In genomic region chr9:89606567-89607311, GRCh38 we compare ENCODE assay signal across 1 cellular context.
TF ChIP-seq lines count a peak whose summit lies in the region.

No MANE protein-coding gene starts in this region.

TF ChIP-seq in K562, 482 proteins besides CTCF, POLR2A, EP300 and RAD21 (continues in another document):
- no peak for TF ChIP-seq MGA (IDR thresholded peaks at IDR 0.05)
- TF ChIP-seq TRIM28 (IDR thresholded peaks at IDR 0.05), result no peak
- TF ChIP-seq CREB1 (IDR thresholded peaks at IDR 0.05), result no peak
- TF ChIP-seq CREB1 (CRISPR knock-in tag; IDR thresholded peaks at IDR 0.05), result no peak
- TF ChIP-seq CGGBP1 (CRISPR knock-in tag; IDR thresholded peaks at IDR 0.05), result no peak
- TF ChIP-seq NCOR1 (IDR thresholded peaks at IDR 0.05), result peak; percentile 92
- TF ChIP-seq POLR3A (IDR thresholded peaks at IDR 0.05; ENCODE audit: borderline replicate concordance, extremely low read depth, insufficient read depth, insufficient read length), result no peak
- TF ChIP-seq EZH2 (IDR thresholded peaks at IDR 0.05; ENCODE audit: borderline replicate concordance, low read depth, low read length), result no peak
- TF ChIP-seq ZNF398 (CRISPR knock-in tag; IDR thresholded peaks at IDR 0.05), result no peak
- TF ChIP-seq ILK (tag; IDR thresholded peaks at IDR 0.05; ENCODE audit: borderline replicate concordance, low read depth), result no peak
- no peak for TF ChIP-seq CHAMP1 (IDR thresholded peaks at IDR 0.05)
- TF ChIP-seq RCOR1 (IDR thresholded peaks at IDR 0.05; ENCODE audit: borderline replicate concordance in 1 of 2, low read depth in 2 of 2, low read length in 2 of 2), result peak in 1 of 2 experiments; percentile 77; a peak in 2 of 4 replicates
- no peak for TF ChIP-seq POLR3G (IDR thresholded peaks at IDR 0.05; ENCODE audit: extremely low read depth, insufficient read length, insufficient replicate concordance)
- no peak for TF ChIP-seq ZNF75A (CRISPR knock-in tag; IDR thresholded peaks at IDR 0.05)
- TF ChIP-seq ZNF217 (CRISPR knock-in tag; IDR thresholded peaks at IDR 0.05), result no peak
- no peak for TF ChIP-seq ZNF445 (CRISPR knock-in tag; IDR thresholded peaks at IDR 0.05; ENCODE audit: low read depth)
- TF ChIP-seq LCOR (CRISPR knock-in tag; IDR thresholded peaks at IDR 0.05), result no peak
- no peak for TF ChIP-seq HMGN3 (IDR thresholded peaks at IDR 0.05; ENCODE audit: borderline replicate concordance, extremely low read depth, insufficient read length, low read depth, low read length)
- no peak for TF ChIP-seq ZBTB9 (CRISPR knock-in tag; IDR thresholded peaks at IDR 0.05)
- TF ChIP-seq ZNF347 (CRISPR knock-in tag; IDR thresholded peaks at IDR 0.05; ENCODE audit: low read depth), result no peak
- TF ChIP-seq PPARD (CRISPR knock-in tag; IDR thresholded peaks at IDR 0.05), result no peak
- no peak for TF ChIP-seq NR4A1 (CRISPR knock-in tag; IDR thresholded peaks at IDR 0.05)
- no peak for TF ChIP-seq NR4A1 (tag; IDR thresholded peaks at IDR 0.05)
- TF ChIP-seq RBM17 (IDR thresholded peaks at IDR 0.05; ENCODE audit: borderline replicate concordance, low read depth, low read length), result no peak
- TF ChIP-seq SUPT5H (IDR thresholded peaks at IDR 0.05), result no peak
- no peak for TF ChIP-seq BACH1 (tag; IDR thresholded peaks at IDR 0.05)
- no peak for TF ChIP-seq NKRF (IDR thresholded peaks at IDR 0.05; ENCODE audit: borderline replicate concordance)
- TF ChIP-seq ZBTB49 (CRISPR knock-in tag; IDR thresholded peaks at IDR 0.05; ENCODE audit: borderline replicate concordance), result no peak
- no peak for TF ChIP-seq ZFX (CRISPR knock-in tag; IDR thresholded peaks at IDR 0.05)
- TF ChIP-seq PRDM10 (IDR thresholded peaks at IDR 0.05; ENCODE audit: partially characterized antibody), result no peak
- no peak for TF ChIP-seq ZNF431 (CRISPR knock-in tag; IDR thresholded peaks at IDR 0.05)
